In genomic region chr11:859394-860131, GRCh38 we compare ENCODE assay signal across 1 cellular context.
A peak's percentile ranks its signal among the peaks of the same experiment; 100 is the strongest.
TF ChIP-seq lines count a peak whose summit lies in the region.

No MANE protein-coding gene starts in this region.

TF ChIP-seq in SK-N-SH, 30 proteins besides CTCF, POLR2A, EP300 and RAD21 (continued from another document):
- TF ChIP-seq USF2 (IDR thresholded peaks at IDR 0.05; ENCODE audit: borderline replicate concordance, low read depth, low read length): peak; percentile 75
- no peak for TF ChIP-seq RCOR1 (IDR thresholded peaks at IDR 0.05; ENCODE audit: low read length)
- no peak for TF ChIP-seq MAX (IDR thresholded peaks at IDR 0.05; ENCODE audit: low read depth)
- TF ChIP-seq TCF12 (IDR thresholded peaks at IDR 0.05): no peak
- no peak for TF ChIP-seq SMC3 (IDR thresholded peaks at IDR 0.05; ENCODE audit: low read depth, low read length)
- TF ChIP-seq IRF3 (IDR thresholded peaks at IDR 0.05; ENCODE audit: low read depth, low read length): no peak
- no peak for TF ChIP-seq MEF2A (IDR thresholded peaks at IDR 0.05; ENCODE audit: borderline replicate concordance, low read depth)
- no peak for TF ChIP-seq ELF1 (IDR thresholded peaks at IDR 0.05)
- no peak for TF ChIP-seq YY1 (IDR thresholded peaks at IDR 0.05; ENCODE audit: low read depth)
- TF ChIP-seq EZH2phosphoT487 (IDR thresholded peaks at IDR 0.05; ENCODE audit: borderline replicate concordance, low read depth): no peak
- TF ChIP-seq TAF1 (IDR thresholded peaks at IDR 0.05; ENCODE audit: borderline replicate concordance, low read depth, low read length): no peak
- no peak for TF ChIP-seq RFX5 (IDR thresholded peaks at IDR 0.05; ENCODE audit: low read length)
- no peak for TF ChIP-seq RXRA (IDR thresholded peaks at IDR 0.05; ENCODE audit: borderline replicate concordance, low read depth)
- TF ChIP-seq JUND (IDR thresholded peaks at IDR 0.05): no peak
- TF ChIP-seq TEAD4 (IDR thresholded peaks at IDR 0.05; ENCODE audit: borderline replicate concordance, insufficient read depth): no peak
- no peak for TF ChIP-seq FOXM1 (IDR thresholded peaks at IDR 0.05; ENCODE audit: low read depth)
- TF ChIP-seq FOXJ3 (CRISPR knock-in tag; IDR thresholded peaks at IDR 0.05): no peak
- TF ChIP-seq CHD2 (IDR thresholded peaks at IDR 0.05; ENCODE audit: low read length, partially characterized antibody): no peak
- no peak for TF ChIP-seq ZBTB33 (IDR thresholded peaks at IDR 0.05; ENCODE audit: borderline replicate concordance, low read depth)
- TF ChIP-seq GATA2 (CRISPR knock-in tag; IDR thresholded peaks at IDR 0.05): no peak
- peak; percentile 90 for TF ChIP-seq USF1 (IDR thresholded peaks at IDR 0.05; ENCODE audit: borderline replicate concordance, low read depth)
- no peak for TF ChIP-seq PBX3 (IDR thresholded peaks at IDR 0.05)
- no peak for TF ChIP-seq POLR2AphosphoS5 (IDR thresholded peaks at IDR 0.05; ENCODE audit: low read depth, low read length)
- TF ChIP-seq NRF1 (IDR thresholded peaks at IDR 0.05; ENCODE audit: low read depth, low read length): no peak
- TF ChIP-seq SIN3A (IDR thresholded peaks at IDR 0.05; ENCODE audit: borderline replicate concordance, low read depth, low read length): no peak
